ENCODE assay signal across 8 cellular contexts in the genomic region with DNA sequence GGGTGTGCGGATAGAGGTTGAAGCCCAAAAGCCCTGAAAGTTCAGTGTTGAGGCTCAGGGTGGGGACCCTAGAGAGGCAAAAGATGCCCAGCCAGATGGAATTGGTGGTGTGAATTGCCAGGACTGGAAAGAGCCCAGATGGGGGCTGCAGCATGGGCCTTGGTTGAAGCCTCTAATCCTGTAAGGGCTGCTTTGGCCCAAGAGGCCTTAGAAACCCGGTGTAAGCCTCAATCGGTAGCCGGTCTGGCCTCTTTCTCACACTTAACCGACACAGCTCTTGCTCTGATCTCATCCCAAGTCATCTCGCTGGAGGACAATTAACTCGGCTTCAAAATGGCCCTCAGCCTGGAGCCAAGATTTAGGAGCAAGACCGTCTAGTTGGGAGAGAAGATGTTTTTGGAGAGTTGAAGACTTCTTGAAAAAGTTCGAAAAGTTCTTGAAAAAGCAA. TPM values are rescaled to one million over a fixed set of nuclear protein-coding genes. Genes with fewer than 3 reads are reported as not detected.
DNase-seq lines count a peak whose midpoint lies in the region; ATAC-seq, FAIRE-seq and TF ChIP-seq lines count a peak whose summit lies in the region.

No MANE protein-coding gene starts in this region.

- no peak for ATAC-seq in CD8-positive, alpha-beta T cell
- no peak for ATAC-seq in activated naive CD8-positive, alpha-beta T cell treated with anti-CD3 and anti-CD28 coated beads, Interleukin-2, amount 10 ng/mL, durations not matched to agents 7 days and 5 days (ENCODE audit: low read depth)
- ATAC-seq in GM19328 (IDR thresholded peaks at IDR 0.05; ENCODE audit: unreplicated experiment) = no peak

- H4K20me1 ChIP-seq in smooth muscle cell (ENCODE audit: low read depth) = peaks cover 65% of the 10 kb centered on the region

- FAIRE-seq in HTR-8/SVneo (lab: Jason Lieb, UNC) = no peak

- peak overlapping the region; percentile 98 for H3K9ac ChIP-seq in smooth muscle cell (ENCODE audit: low read depth)

- H3K27ac Mint-ChIP-seq in CD8-positive, alpha-beta T cell = peak overlapping the region; percentile 96
- peak overlapping the region; percentile 93 for H3K27ac Mint-ChIP-seq in activated naive CD8-positive, alpha-beta T cell treated with anti-CD3 and anti-CD28 coated beads, Interleukin-2, amount 10 ng/mL, durations not matched to agents 7 days and 5 days

- peaks cover 74% of the 10 kb centered on the region for H3K4me1 Mint-ChIP-seq in CD8-positive, alpha-beta T cell (ENCODE audit: low read depth)
- H3K4me1 Mint-ChIP-seq in activated naive CD8-positive, alpha-beta T cell treated with anti-CD3 and anti-CD28 coated beads, Interleukin-2, amount 10 ng/mL, durations not matched to agents 7 days and 5 days = peaks cover 60% of the 10 kb centered on the region

- peaks cover 25% of the 10 kb centered on the region for H3K36me3 ChIP-seq in CD8-positive, alpha-beta T cell (ENCODE audit: insufficient read depth, low read length)
- H3K36me3 ChIP-seq in smooth muscle cell (ENCODE audit: low read depth) = peaks cover 3% of the 10 kb centered on the region

- H3F3A ChIP-seq in smooth muscle cell (ENCODE audit: low read depth) = peaks cover 50% of the 10 kb centered on the region

- H3K4me2 ChIP-seq in smooth muscle cell = peak overlapping the region; percentile 95

- H3K4me3 ChIP-seq in CD8-positive, alpha-beta T cell (ENCODE audit: low read depth, low read length) = peak overlapping the region; percentile 59
- H3K4me3 ChIP-seq in NB4 (ENCODE audit: low read depth, low read length) (peak overlapping the region; percentile 89), iPS-11a (ENCODE audit: low read depth, low read length) (peak overlapping the region; percentile 39), smooth muscle cell (peak overlapping the region; percentile 100)

- intact Hi-C loops in CD8-positive, alpha-beta T cell (cut with DNase I, micrococcal nuclease) = loop anchor here (1.0 to 5.0 kb wide), 9 partner anchors 8 to 700 kb away; partner anchors contain the start of genes AKAP8 (in 1 of the 2), KLF2 (in 1 of the 2) and RAB8A (in 1 of the 2)

- peak overlapping the region; percentile 64 for H3K27ac ChIP-seq in CD8-positive, alpha-beta T cell (ENCODE audit: low read depth, low read length)
- H3K27ac ChIP-seq in smooth muscle cell (ENCODE audit: low read depth) = peak overlapping the region; percentile 97

- WGBS in smooth muscle cell (ENCODE audit: low lambda C conversion rate) = 3% methylated on average over 9 of the region's 9 CpGs

- no peaks in the 10 kb centered on the region for H3K27me3 Mint-ChIP-seq in CD8-positive, alpha-beta T cell (ENCODE audit: low read depth)
- no peaks in the 10 kb centered on the region for H3K27me3 Mint-ChIP-seq in activated naive CD8-positive, alpha-beta T cell treated with anti-CD3 and anti-CD28 coated beads, Interleukin-2, amount 10 ng/mL, durations not matched to agents 7 days and 5 days

- no peak for TF ChIP-seq CTCF in CD8-positive, alpha-beta T cell (IDR thresholded peaks at IDR 0.05)
- no peak for TF ChIP-seq CTCF in NB4 (IDR thresholded peaks at IDR 0.05; ENCODE audit: low read depth, low read length)
- TF ChIP-seq CTCF in smooth muscle cell (IDR thresholded peaks at IDR 0.05; ENCODE audit: borderline replicate concordance, insufficient read depth, poor library complexity, severe bottlenecking) = no peak
- no peak for TF ChIP-seq CTCF in GM10248 (IDR thresholded peaks at IDR 0.05; ENCODE audit: control extremely low read depth, extremely low read depth, low read depth, missing control alignments)

- peaks cover 75% of the 10 kb centered on the region for H3K79me2 ChIP-seq in smooth muscle cell (ENCODE audit: low read depth)

- CTCF ChIA-PET in CD8-positive, alpha-beta T cell (lab: Charles Lee) = interaction anchor here (1.3 to 8.7 kb wide), 5 partner anchors 8 to 267 kb away, joined by 3 to 80 read pairs (median 5); no protein-coding TSS in a partner anchor
- CTCF ChIA-PET in GM10248 (lab: Yijun Ruan, JAX) = interaction anchor here (0.9 to 8.3 kb wide), 6 partner anchors 16 to 63 kb away, joined by 3 to 69 read pairs (median 5); no protein-coding TSS in a partner anchor

- no peak overlapping the region for H2AFZ ChIP-seq in smooth muscle cell (ENCODE audit: low read depth)

- no peaks in the 10 kb centered on the region for H3K9me3 Mint-ChIP-seq in CD8-positive, alpha-beta T cell
- H3K9me3 Mint-ChIP-seq in activated naive CD8-positive, alpha-beta T cell treated with anti-CD3 and anti-CD28 coated beads, Interleukin-2, amount 10 ng/mL, durations not matched to agents 7 days and 5 days = no peaks in the 10 kb centered on the region

- TF ChIP-seq POLR2A in NB4 (IDR thresholded peaks at IDR 0.05; ENCODE audit: extremely low read depth, insufficient read length) = no peak

- POLR2A ChIA-PET in CD8-positive, alpha-beta T cell (lab: Charles Lee) = interaction anchor here (0.7 to 3.0 kb wide), 6 partner anchors 8 to 417 kb away, joined by 4 to 18 read pairs (median 6); partner anchors contain the start of gene RAB8A
- POLR2A ChIA-PET in activated naive CD8-positive, alpha-beta T cell treated with anti-CD3 and anti-CD28 coated beads, Interleukin-2, amount 10 ng/mL, durations not matched to agents 7 days and 5 days (lab: Charles Lee) = interaction anchor here (0.5 to 8.7 kb wide), 16 partner anchors 7 to 1406 kb away, joined by 3 to 100 read pairs (median 4); partner anchors contain the start of genes AKAP8, AP1M1, FAM32A and HSH2D
- POLR2A ChIA-PET in GM10248 (lab: Yijun Ruan, JAX) = interaction anchor here (0.7 kb wide), 2 partner anchors 58 to 90 kb away, joined by 3 to 4 read pairs; no protein-coding TSS in a partner anchor

- peaks cover 37% of the 10 kb centered on the region for H3K36me3 Mint-ChIP-seq in CD8-positive, alpha-beta T cell
- peaks cover 44% of the 10 kb centered on the region for H3K36me3 Mint-ChIP-seq in activated naive CD8-positive, alpha-beta T cell treated with anti-CD3 and anti-CD28 coated beads, Interleukin-2, amount 10 ng/mL, durations not matched to agents 7 days and 5 days

- no peak for DNase-seq in CD8-positive, alpha-beta T cell
- peak; percentile 47 for DNase-seq in NB4 (ENCODE audit: low read depth)
- DNase-seq in activated naive CD8-positive, alpha-beta T cell treated with anti-CD3 and anti-CD28 coated beads, Interleukin-2, amount 10 ng/mL, durations not matched to agents 7 days and 5 days = no peak
- DNase-seq in smooth muscle cell (lab: John Stamatoyannopoulos, UW; ENCODE audit: unreplicated experiment) = no peak
- no peak for DNase-seq in GM10248 (ENCODE audit: extremely low spot score)
- DNase-seq in HTR-8/SVneo (ENCODE audit: insufficient read length, low spot score) = no peak

- peaks cover 68% of the 10 kb centered on the region for H3K4me1 ChIP-seq in CD8-positive, alpha-beta T cell (ENCODE audit: insufficient read depth, low read length)
- peaks cover 13% of the 10 kb centered on the region for H3K4me1 ChIP-seq in smooth muscle cell (ENCODE audit: low read depth)

- no peaks in the 10 kb centered on the region for H3K27me3 ChIP-seq in CD8-positive, alpha-beta T cell (ENCODE audit: insufficient read depth, low read length)
- no peaks in the 10 kb centered on the region for H3K27me3 ChIP-seq in smooth muscle cell (ENCODE audit: low read depth)

- peak overlapping the region; percentile 79 for H3K4me3 Mint-ChIP-seq in CD8-positive, alpha-beta T cell
- H3K4me3 Mint-ChIP-seq in activated naive CD8-positive, alpha-beta T cell treated with anti-CD3 and anti-CD28 coated beads, Interleukin-2, amount 10 ng/mL, durations not matched to agents 7 days and 5 days = peak overlapping the region; percentile 85

- no peaks in the 10 kb centered on the region for H3K9me3 ChIP-seq in CD8-positive, alpha-beta T cell (ENCODE audit: low read length)
- H3K9me3 ChIP-seq in smooth muscle cell (replicated peaks; ENCODE audit: low read depth) = no peaks in the 10 kb centered on the region

RNA-seq across cellular contexts. Expression of gene TPM4, which starts 2.0 kb away (rescaled TPM):
- total RNA-seq in CD8-positive, alpha-beta T cell = 100 to 1,000 TPM; 187 to 199 TPM
- 100 to 1,000 TPM; 278 to 282 TPM for total RNA-seq in activated naive CD8-positive, alpha-beta T cell treated with anti-CD3 and anti-CD28 coated beads, Interleukin-2, amount 10 ng/mL, durations not matched to agents 7 days and 5 days
- total RNA-seq in smooth muscle cell = 1,074 and 1,158 TPM in 2 replicates
- 921 and 1,070 TPM in 2 replicates for polyA plus RNA-seq in smooth muscle cell

RNA-seq across cellular contexts. Expression of gene RAB8A, which starts 33.4 kb away (rescaled TPM):
- 10 to 100 TPM; 79.1 to 88.4 TPM for total RNA-seq in CD8-positive, alpha-beta T cell
- 100 to 1,000 TPM; 133 to 153 TPM for total RNA-seq in activated naive CD8-positive, alpha-beta T cell treated with anti-CD3 and anti-CD28 coated beads, Interleukin-2, amount 10 ng/mL, durations not matched to agents 7 days and 5 days
- 47.3 and 60.2 TPM in 2 replicates for total RNA-seq in smooth muscle cell
- 90.5 and 96.0 TPM in 2 replicates for polyA plus RNA-seq in smooth muscle cell

Comparison
In these comparisons a context has a peak if more than half of its experiments do, and no peak if none do; other contexts are left out.
1. H3K4me3 ChIP-seq: peak in every context shown above with its lines; median percentile 100 in smooth muscle cell; 89 in NB4; 59 in CD8-positive, alpha-beta T cell; 39 in iPS-11a.